ENCODE assay signal across 19 cellular contexts in the genomic region with DNA sequence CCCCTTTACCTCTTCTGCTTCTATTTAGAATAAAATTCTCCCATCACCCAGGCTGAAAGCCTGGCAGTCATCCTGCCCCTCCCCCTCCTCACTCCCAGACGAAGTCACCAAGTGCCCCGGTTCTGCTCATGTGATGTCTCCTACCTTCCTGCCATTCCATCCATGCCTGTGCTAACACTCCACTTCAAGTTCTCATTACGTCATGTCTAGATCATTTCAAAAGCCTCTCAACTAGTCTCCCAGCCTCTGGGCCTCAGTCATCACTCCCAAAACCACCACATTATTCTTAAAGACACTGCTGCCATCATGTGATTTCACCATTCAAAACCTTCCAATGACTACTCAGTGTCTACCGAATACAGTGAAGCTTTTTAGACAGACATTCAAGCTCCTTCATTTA. TPM values are rescaled to one million over a fixed set of nuclear protein-coding genes. Genes with fewer than 3 reads are reported as not detected.
DNase-seq lines count a peak whose midpoint lies in the region; ATAC-seq, FAIRE-seq and TF ChIP-seq lines count a peak whose summit lies in the region.
"Had no signal": no experiment of that assay in that cellular context is flagged by ENCODE, and none has a peak within 500 bp of the region (broad histone marks: within the 10 kb centered on the region; RNA-seq: fewer than 3 reads in every experiment).

No MANE protein-coding gene starts in this region.

- no peaks in the 10 kb centered on the region for H3K4me1 ChIP-seq in HepG2 (ENCODE audit: insufficient read depth, low read length)
- no peaks in the 10 kb centered on the region for H3K4me1 ChIP-seq in right lobe of liver
- H3K4me1 ChIP-seq: psoas muscle had no signal

- H4K20me1 ChIP-seq in HepG2 (ENCODE audit: insufficient read depth, low read length): no peaks in the 10 kb centered on the region

- no peak for DNase-seq in HepG2 (ENCODE audit: low spot score)
- no peak for DNase-seq in right lobe of liver
- DNase-seq in astrocyte of the spinal cord (ENCODE audit: low read depth, low spot score): peak; percentile 58
- peak; percentile 31 for DNase-seq in kidney epithelial cell (ENCODE audit: low read depth)
- no peak for DNase-seq in inferior parietal cortex (ENCODE audit: extremely low spot score)
- no peak for DNase-seq in activated CD4-positive, alpha-beta memory T cell treated with anti-CD3 and anti-CD28 coated beads for 36 hours
- DNase-seq in NCI-H2227 treated with DMSO at 0.1 percent for 48 hours (lab: John Stamatoyannopoulos, UW): no peak
- no peak for DNase-seq in activated CD8-positive, alpha-beta memory T cell treated with anti-CD3 and anti-CD28 coated beads, Interleukin-2, amount 10 ng/mL, durations not matched to agents 7 days and 5 days
- DNase-seq: activated naive CD4-positive, alpha-beta T cell treated with anti-CD3 and anti-CD28 coated beads, Interleukin-2, amount 10 ng/mL, durations not matched to agents 7 days and 5 days; cerebellar nuclear complex; left cardiac atrium; NCI-H2081 treated with DMSO at 0.1 percent for 48 hours; NCI-H82; psoas muscle; substantia nigra; T-cell had no signal

- no TSS peak for BruUV-seq in HepG2 (replicated peaks; lab: Mats Ljungman, UMichigan)

- TF ChIP-seq RAD21 in HepG2 (CRISPR knock-in tag; IDR thresholded peaks at IDR 0.05): no peak

- H3K27ac ChIP-seq in HepG2 (ENCODE audit: extremely low read length, insufficient read depth, low read length) (no peak overlapping the region), right lobe of liver (no peak overlapping the region)
- H3K27ac ChIP-seq: psoas muscle had no signal

- no peak overlapping the region for H2AFZ ChIP-seq in HepG2 (ENCODE audit: low read length)

- H3K4me3 Mint-ChIP-seq in activated CD4-positive, alpha-beta memory T cell treated with anti-CD3 and anti-CD28 coated beads for 36 hours: no peak overlapping the region
- H3K4me3 Mint-ChIP-seq in activated CD8-positive, alpha-beta memory T cell treated with anti-CD3 and anti-CD28 coated beads, Interleukin-2, amount 10 ng/mL, durations not matched to agents 7 days and 5 days: no peak overlapping the region
- H3K4me3 Mint-ChIP-seq: activated naive CD4-positive, alpha-beta T cell treated with anti-CD3 and anti-CD28 coated beads, Interleukin-2, amount 10 ng/mL, durations not matched to agents 7 days and 5 days; T-cell had no signal

- no peaks in the 10 kb centered on the region for H3K36me3 Mint-ChIP-seq in activated CD4-positive, alpha-beta memory T cell treated with anti-CD3 and anti-CD28 coated beads for 36 hours
- no peaks in the 10 kb centered on the region for H3K36me3 Mint-ChIP-seq in activated CD8-positive, alpha-beta memory T cell treated with anti-CD3 and anti-CD28 coated beads, Interleukin-2, amount 10 ng/mL, durations not matched to agents 7 days and 5 days
- H3K36me3 Mint-ChIP-seq: activated naive CD4-positive, alpha-beta T cell treated with anti-CD3 and anti-CD28 coated beads, Interleukin-2, amount 10 ng/mL, durations not matched to agents 7 days and 5 days; T-cell had no signal

- 15% methylated on average over 4 of the region's 4 CpGs for WGBS in HepG2 (ENCODE audit: low lambda C conversion rate)
- WGBS in right lobe of liver (ENCODE audit: insufficient coverage, low coverage, low lambda C conversion rate, missing lambda C conversion rate): 29% methylated on average over 4 of the region's 4 CpGs

- TF ChIP-seq EP300 in HepG2 (IDR thresholded peaks at IDR 0.05; ENCODE audit: low read depth in 2 of 2, low read length in 2 of 2) (no peak), HepG2 (CRISPR knock-in tag; IDR thresholded peaks at IDR 0.05; ENCODE audit: borderline replicate concordance) (no peak)

- no peak for ATAC-seq in HepG2
- no peak for ATAC-seq in right lobe of liver
- ATAC-seq in activated CD8-positive, alpha-beta memory T cell treated with anti-CD3 and anti-CD28 coated beads, Interleukin-2, amount 10 ng/mL, durations not matched to agents 7 days and 5 days: no peak
- ATAC-seq: left cardiac atrium, psoas muscle, T-cell had no signal

- no peak for TF ChIP-seq POLR2A in HepG2 (IDR thresholded peaks at IDR 0.05; ENCODE audit: insufficient read depth in 1 of 2, low read depth in 2 of 2, low read length in 2 of 2)
- no peak for TF ChIP-seq POLR2A in right lobe of liver (IDR thresholded peaks at IDR 0.05)

- no peak for TF ChIP-seq CTCF in HepG2 (CRISPR knock-in tag; IDR thresholded peaks at IDR 0.05)
- no peak for TF ChIP-seq CTCF in right lobe of liver (IDR thresholded peaks at IDR 0.05)
- no peak for TF ChIP-seq CTCF in astrocyte of the spinal cord (IDR thresholded peaks at IDR 0.05; ENCODE audit: low read depth, low read length)
- no peak for TF ChIP-seq CTCF in kidney epithelial cell (IDR thresholded peaks at IDR 0.05; ENCODE audit: insufficient read depth, low read length, poor library complexity, severe bottlenecking)

- CTCF ChIA-PET in HepG2 (lab: Yijun Ruan, JAX; ENCODE audit: low intra/inter-chr PET ratio, low total read pairs): no interaction called here
- CTCF ChIA-PET in activated CD4-positive, alpha-beta memory T cell treated with anti-CD3 and anti-CD28 coated beads for 36 hours (lab: Charles Lee): no interaction called here
- CTCF ChIA-PET in activated CD8-positive, alpha-beta memory T cell treated with anti-CD3 and anti-CD28 coated beads, Interleukin-2, amount 10 ng/mL, durations not matched to agents 7 days and 5 days (lab: Charles Lee): no interaction called here

- no peak overlapping the region for H3K27ac Mint-ChIP-seq in activated CD4-positive, alpha-beta memory T cell treated with anti-CD3 and anti-CD28 coated beads for 36 hours
- no peak overlapping the region for H3K27ac Mint-ChIP-seq in activated CD8-positive, alpha-beta memory T cell treated with anti-CD3 and anti-CD28 coated beads, Interleukin-2, amount 10 ng/mL, durations not matched to agents 7 days and 5 days
- H3K27ac Mint-ChIP-seq: activated naive CD4-positive, alpha-beta T cell treated with anti-CD3 and anti-CD28 coated beads, Interleukin-2, amount 10 ng/mL, durations not matched to agents 7 days and 5 days; T-cell had no signal

- H3K9ac ChIP-seq in HepG2 (ENCODE audit: insufficient read depth, low read depth, low read length): no peak overlapping the region

- H3K4me3 ChIP-seq in HepG2 (replicated peaks in 1 of 3; ENCODE audit: insufficient read depth in 1 of 3, low read depth in 2 of 3, low read length in 3 of 3) (no peak overlapping the region), right lobe of liver (no peak overlapping the region), astrocyte of the spinal cord (ENCODE audit: low read depth, low read length) (no peak overlapping the region), kidney epithelial cell (ENCODE audit: low read depth, low read length) (no peak overlapping the region)
- H3K4me3 ChIP-seq: psoas muscle had no signal

- no peaks in the 10 kb centered on the region for H3K4me1 Mint-ChIP-seq in activated CD4-positive, alpha-beta memory T cell treated with anti-CD3 and anti-CD28 coated beads for 36 hours (ENCODE audit: low read depth)
- no peaks in the 10 kb centered on the region for H3K4me1 Mint-ChIP-seq in activated CD8-positive, alpha-beta memory T cell treated with anti-CD3 and anti-CD28 coated beads, Interleukin-2, amount 10 ng/mL, durations not matched to agents 7 days and 5 days
- H3K4me1 Mint-ChIP-seq: activated naive CD4-positive, alpha-beta T cell treated with anti-CD3 and anti-CD28 coated beads, Interleukin-2, amount 10 ng/mL, durations not matched to agents 7 days and 5 days had no signal

- no peaks in the 10 kb centered on the region for H3K27me3 Mint-ChIP-seq in activated CD4-positive, alpha-beta memory T cell treated with anti-CD3 and anti-CD28 coated beads for 36 hours
- H3K27me3 Mint-ChIP-seq in activated CD8-positive, alpha-beta memory T cell treated with anti-CD3 and anti-CD28 coated beads, Interleukin-2, amount 10 ng/mL, durations not matched to agents 7 days and 5 days: no peaks in the 10 kb centered on the region
- H3K27me3 Mint-ChIP-seq: T-cell had no signal

- H3K36me3 ChIP-seq in HepG2 (replicated peaks in 1 of 2; ENCODE audit: control insufficient read depth in 1 of 2, insufficient read depth in 2 of 2, low read length in 2 of 2) (no peaks in the 10 kb centered on the region), right lobe of liver (no peaks in the 10 kb centered on the region), kidney epithelial cell (ENCODE audit: control insufficient read depth, insufficient read depth, low read length) (no peaks in the 10 kb centered on the region)

- intact Hi-C loops in HepG2 (cut with micrococcal nuclease; ENCODE audit: unreplicated experiment) (no loop called here), right lobe of liver (cut with DNase I) (no loop called here)
- intact Hi-C loops in activated CD4-positive, alpha-beta memory T cell treated with anti-CD3 and anti-CD28 coated beads for 36 hours (cut with micrococcal nuclease): no loop called here

- H3K27me3 ChIP-seq in HepG2 (ENCODE audit: control insufficient read depth in 1 of 2, insufficient read depth in 2 of 2, low read length in 2 of 2): peaks cover 0 to 2% of the 10 kb centered on the region in 2 experiments; a peak in 1 of 5 replicates
- H3K27me3 ChIP-seq in right lobe of liver: no peaks in the 10 kb centered on the region
- H3K27me3 ChIP-seq in kidney epithelial cell (ENCODE audit: control insufficient read depth, insufficient read depth, low read length): no peaks in the 10 kb centered on the region

- POLR2A ChIA-PET in HepG2 (lab: Yijun Ruan, JAX): no interaction called here
- POLR2A ChIA-PET in activated CD4-positive, alpha-beta memory T cell treated with anti-CD3 and anti-CD28 coated beads for 36 hours (lab: Charles Lee): no interaction called here

- FAIRE-seq in HepG2 (lab: Jason Lieb, UNC): no peak
- FAIRE-seq: endometrium had no signal

- no peaks in the 10 kb centered on the region for H3K79me2 ChIP-seq in HepG2 (ENCODE audit: insufficient read depth, low read length)

- H3K4me2 ChIP-seq in HepG2 (ENCODE audit: low read depth, low read length): no peak overlapping the region

- no peaks in the 10 kb centered on the region for H3K9me3 Mint-ChIP-seq in activated CD4-positive, alpha-beta memory T cell treated with anti-CD3 and anti-CD28 coated beads for 36 hours
- H3K9me3 Mint-ChIP-seq in activated CD8-positive, alpha-beta memory T cell treated with anti-CD3 and anti-CD28 coated beads, Interleukin-2, amount 10 ng/mL, durations not matched to agents 7 days and 5 days (ENCODE audit: low read depth): no peaks in the 10 kb centered on the region
- H3K9me3 Mint-ChIP-seq: activated naive CD4-positive, alpha-beta T cell treated with anti-CD3 and anti-CD28 coated beads, Interleukin-2, amount 10 ng/mL, durations not matched to agents 7 days and 5 days; T-cell had no signal

- H3K9me3 ChIP-seq in HepG2 (ENCODE audit: low read length) (no peaks in the 10 kb centered on the region), right lobe of liver (no peaks in the 10 kb centered on the region)
- H3K9me3 ChIP-seq: psoas muscle had no signal

- in situ Hi-C loops in HepG2 (cut with HindIII; ENCODE audit: extremely low pct_ligation_motif_present, low pct_unique_long_range_greater_than_20kb) (no loop called here), astrocyte of the spinal cord (cut with HindIII; ENCODE audit: low sequenced_read_pairs) (no loop called here)

RNA-seq across cellular contexts. Expression of a gene that starts 17.2 kb away (rescaled TPM):
- total RNA-seq in HepG2 (2016; rRNA removed; fragmentation: Illumina TruSeq; extraction: Trizol) (not detected in 2 replicates), right lobe of liver (under 1 TPM in 3 of 6 experiments, not detected in 3; 0.27 to 0.80 (median 0.42) TPM), kidney epithelial cell (0.96 and 3.0 TPM in 2 replicates)
- not detected in 2 replicates for total RNA-seq in HepG2 (2016; cell fraction: cytosol; rRNA removed; fragmentation: Illumina TruSeq; extraction: Trizol; ENCODE audit: low read depth)
- not detected in 2 replicates for total RNA-seq in HepG2 (2016; cell fraction: insoluble cytoplasmic fraction; rRNA removed; fragmentation: Illumina TruSeq; extraction: Trizol)
- total RNA-seq in HepG2 (2016; cell fraction: membrane; rRNA removed; fragmentation: Illumina TruSeq; extraction: Trizol): not detected in 2 replicates
- total RNA-seq in HepG2 (2016; cell fraction: nucleus; rRNA removed; fragmentation: Illumina TruSeq; extraction: Trizol): not detected in 2 replicates
- not detected in 2 replicates for polyA plus RNA-seq in HepG2 (2011; rRNA removed)
- not detected in 2 replicates for polyA plus RNA-seq in HepG2 (2011; cell fraction: cytosol; rRNA removed)
- polyA plus RNA-seq in HepG2 (2011; cell fraction: nucleus; rRNA removed): not detected in 2 replicates
- polyA plus RNA-seq in HepG2 (2012): not detected in 2 replicates
- not detected in 2 replicates for polyA plus RNA-seq in HepG2 (2016; cell fraction: cytosol; fragmentation: Illumina TruSeq; extraction: Trizol; ENCODE audit: low read depth)
- polyA plus RNA-seq in HepG2 (2016; cell fraction: insoluble cytoplasmic fraction; fragmentation: Illumina TruSeq; extraction: Trizol; ENCODE audit: low read depth): not detected in 2 replicates
- polyA plus RNA-seq in HepG2 (2016; cell fraction: membrane; fragmentation: Illumina TruSeq; extraction: Trizol; ENCODE audit: low read depth): not detected in 2 replicates
- polyA plus RNA-seq in HepG2 (2016; cell fraction: nucleus; fragmentation: Illumina TruSeq; extraction: Trizol; ENCODE audit: insufficient read depth, low read depth): not detected in 2 replicates
- polyA minus RNA-seq in HepG2 (2011; rRNA and poly(A)+ RNA removed; ENCODE audit: low replicate concordance): not detected in 2 replicates
- polyA minus RNA-seq in HepG2 (2011; cell fraction: cytosol; rRNA and poly(A)+ RNA removed): not detected in 2 replicates
- polyA minus RNA-seq in HepG2 (2011; cell fraction: nucleus; rRNA and poly(A)+ RNA removed): not detected in 2 replicates
- 100 to 1,000 TPM; 124 to 126 TPM for total RNA-seq in activated CD4-positive, alpha-beta memory T cell treated with anti-CD3 and anti-CD28 coated beads for 36 hours
- total RNA-seq in activated CD8-positive, alpha-beta memory T cell treated with anti-CD3 and anti-CD28 coated beads, Interleukin-2, amount 10 ng/mL, durations not matched to agents 7 days and 5 days: 100 to 1,000 TPM; 177 to 208 TPM
- total RNA-seq: A673, RPMI7951 had no signal

Comparison
In these comparisons a context has a peak if more than half of its experiments do, and no peak if none do; other contexts are left out.
1. DNase-seq: peak in astrocyte of the spinal cord (single experiment) and kidney epithelial cell (single experiment); none in HepG2 (single experiment), right lobe of liver (0 of 3), inferior parietal cortex (single experiment), activated CD4-positive, alpha-beta memory T cell treated with anti-CD3 and anti-CD28 coated beads for 36 hours (single experiment), NCI-H2227 treated with DMSO at 0.1 percent for 48 hours (single experiment) and activated CD8-positive, alpha-beta memory T cell treated with anti-CD3 and anti-CD28 coated beads, Interleukin-2, amount 10 ng/mL, durations not matched to agents 7 days and 5 days (single experiment).
2. RNA of a gene that starts 17.2 kb away (total RNA-seq): 177 to 208 TPM in activated CD8-positive, alpha-beta memory T cell treated with anti-CD3 and anti-CD28 coated beads, Interleukin-2, amount 10 ng/mL, durations not matched to agents 7 days and 5 days and 124 to 126 TPM in activated CD4-positive, alpha-beta memory T cell treated with anti-CD3 and anti-CD28 coated beads for 36 hours; 0.96 to 3.0 TPM in kidney epithelial cell, 0.27 to 0.80 TPM in right lobe of liver and not detected in HepG2; every median in the first group is over 10 times any median in the second.